In the genomic region with DNA sequence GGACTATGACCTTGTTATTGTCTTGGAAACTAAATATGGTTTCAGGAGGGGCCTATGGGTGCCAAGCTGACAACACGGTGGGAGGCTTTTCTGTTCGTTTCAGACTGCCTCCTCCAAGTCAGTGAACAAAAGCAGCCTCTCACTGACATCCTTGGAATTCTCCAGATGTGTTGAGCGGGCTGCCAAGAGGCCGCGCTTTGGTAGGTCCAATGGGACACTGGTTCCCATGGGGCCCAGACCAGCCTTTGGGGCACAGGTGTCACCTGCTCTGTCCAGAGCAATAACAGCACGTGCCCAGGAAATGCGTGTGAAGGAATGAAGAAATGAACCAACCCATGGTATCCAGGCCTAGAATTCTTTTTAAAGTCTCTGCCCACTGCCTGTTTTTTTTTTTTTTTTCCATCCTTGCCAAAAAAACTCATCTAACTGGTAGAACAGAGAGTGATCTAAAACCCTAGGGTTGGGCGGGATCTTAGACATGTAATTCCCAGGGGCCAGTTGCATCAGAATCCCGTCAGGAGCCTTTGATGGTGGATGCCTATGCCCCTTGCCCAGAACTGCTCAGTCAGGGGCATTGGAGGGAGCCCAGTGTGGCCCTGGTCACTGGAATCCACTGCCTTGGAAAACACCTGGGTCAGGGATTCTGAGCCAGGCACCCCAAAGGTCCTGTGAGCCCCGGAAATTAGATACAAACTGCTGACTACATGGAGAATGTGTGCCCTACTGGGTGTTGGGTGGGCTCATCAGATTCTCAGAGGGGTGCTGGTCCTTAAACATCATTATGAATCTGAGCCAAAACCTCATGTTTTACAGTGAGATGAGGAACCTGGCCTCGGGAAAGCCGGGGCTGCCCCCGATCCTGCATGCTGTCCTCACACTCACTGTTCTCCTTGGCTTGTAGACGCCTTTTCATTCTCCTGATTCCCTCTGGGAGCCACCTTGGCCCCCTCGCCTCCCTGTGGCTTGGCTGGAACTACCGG, we compare ENCODE assay signal across 20 cellular contexts.
DNase-seq lines count a peak whose midpoint lies in the region; FAIRE-seq and TF ChIP-seq lines count a peak whose summit lies in the region.
"Had no signal": no experiment of that assay in that cellular context is flagged by ENCODE, and none has a peak within 500 bp of the region (broad histone marks: within the 10 kb centered on the region; RNA-seq: fewer than 3 reads in every experiment).

No MANE protein-coding gene starts in this region.

- H2BK12ac ChIP-seq in neuronal stem cell (ENCODE audit: low read length), result no peak overlapping the region

- DNase-seq in epithelial cell of prostate (ENCODE audit: low read depth, low spot score), result no peak
- no peak for DNase-seq in neuronal stem cell (ENCODE audit: low spot score)
- DNase-seq in vagina (ENCODE audit: extremely low spot score in 2 of 2), result no peak
- DNase-seq in NOMO-1 treated with DMSO at 0.1 percent for 48 hours (lab: John Stamatoyannopoulos, UW; ENCODE audit: unreplicated experiment), result no peak
- no peak for DNase-seq in COLO829 (ENCODE audit: low spot score)
- no peak for DNase-seq in kidney
- DNase-seq: Calu3; CD4-positive, alpha-beta memory T cell; DMS153; HCEC 1CT; KG1; NCI-H1092; NCI-H1436; NCI-H187 treated with DMSO at 0.1 percent for 48 hours; NCI-H748 treated with DMSO at 0.1 percent for 48 hours had no signal

- no peak overlapping the region for H4K8ac ChIP-seq in neuronal stem cell (ENCODE audit: low read depth, low read length)

- H2BK15ac ChIP-seq in neuronal stem cell (ENCODE audit: low read length), result no peak overlapping the region

- no peak overlapping the region for H3K9ac ChIP-seq in neuronal stem cell (ENCODE audit: low read depth, low read length, poor library complexity)
- no peak overlapping the region for H3K9ac ChIP-seq in kidney (ENCODE audit: low read length in 2 of 2)

- no peak overlapping the region for H3K4ac ChIP-seq in neuronal stem cell (ENCODE audit: low read length)

- H2BK120ac ChIP-seq in neuronal stem cell (ENCODE audit: low read depth, low read length), result no peak overlapping the region

- FAIRE-seq in kidney (lab: Jason Lieb, UNC), result no peak
- FAIRE-seq: GM12891, GM18507, HTR-8/SVneo had no signal

- H3K4me1 ChIP-seq in HEK293 (ENCODE audit: control insufficient read depth, insufficient read depth, low read length), result no peaks in the 10 kb centered on the region
- H3K4me1 ChIP-seq in neuronal stem cell (ENCODE audit: control insufficient read depth in 2 of 2, insufficient read depth in 1 of 2, low read depth in 1 of 2, low read length in 2 of 2), result peaks cover 0 to 3% of the 10 kb centered on the region in 2 donors
- H3K4me1 ChIP-seq in vagina, result peaks cover 7% of the 10 kb centered on the region
- H3K4me1 ChIP-seq in kidney (ENCODE audit: control insufficient read depth in 1 of 2, insufficient read depth in 1 of 2, low read depth in 1 of 2, low read length in 2 of 2), result no peaks in the 10 kb centered on the region

- H3K27me3 ChIP-seq in neuronal stem cell (ENCODE audit: control insufficient read depth in 3 of 3, insufficient read depth in 3 of 3, low read depth in 1 of 3, low read length in 3 of 3), result peaks cover 0 to 14% (median 0%) of the 10 kb centered on the region in 3 experiments
- H3K27me3 ChIP-seq in vagina, result no peaks in the 10 kb centered on the region

- TF ChIP-seq CTCF in HEK293 (tag by site-specific recombination; IDR thresholded peaks at IDR 0.05) (no peak), vagina (IDR thresholded peaks at IDR 0.05) (no peak), kidney (IDR thresholded peaks at IDR 0.05; ENCODE audit: borderline replicate concordance, extremely low read depth, insufficient read depth) (no peak)

- H3K18ac ChIP-seq in neuronal stem cell (ENCODE audit: low read length), result no peak overlapping the region

- CTCF ChIA-PET in HEK293 (lab: Yijun Ruan, JAX), result interaction anchor here (0.6 to 0.8 kb wide), 2 partner anchors 86 to 366 kb away, joined by 3 read pairs; no protein-coding TSS in a partner anchor

- no peak overlapping the region for H2BK5ac ChIP-seq in neuronal stem cell (ENCODE audit: low read length)

- H3K14ac ChIP-seq in neuronal stem cell (ENCODE audit: low read length), result no peak overlapping the region

- no peak overlapping the region for H3K4me3 ChIP-seq in HEK293 (ENCODE audit: low read depth, low read length)
- H3K4me3 ChIP-seq in neuronal stem cell (ENCODE audit: low read length in 2 of 2), result no peak overlapping the region
- H3K4me3 ChIP-seq in vagina, result no peak overlapping the region
- no peak overlapping the region for H3K4me3 ChIP-seq in kidney (ENCODE audit: low read length in 2 of 2)
- H3K4me3 ChIP-seq: GM23338 had no signal

- intact Hi-C loops in vagina (cut with DNase I) (no loop called here), kidney (cut with DNase I) (no loop called here)

- H3K36me3 ChIP-seq in HEK293 (ENCODE audit: control insufficient read depth in 2 of 2, insufficient read depth in 1 of 2, low read length in 2 of 2), result no peaks in the 10 kb centered on the region
- H3K36me3 ChIP-seq in neuronal stem cell (replicated peaks in 1 of 2; ENCODE audit: control insufficient read depth in 2 of 2, insufficient read depth in 2 of 2, low read length in 2 of 2), result no peaks in the 10 kb centered on the region
- no peaks in the 10 kb centered on the region for H3K36me3 ChIP-seq in vagina
- no peaks in the 10 kb centered on the region for H3K36me3 ChIP-seq in kidney (ENCODE audit: control insufficient read depth in 1 of 2, insufficient read depth in 2 of 2, low read length in 2 of 2)

- H3K9me3 ChIP-seq in HEK293 (ENCODE audit: control insufficient read depth, insufficient read depth, low read depth, low read length), result no peaks in the 10 kb centered on the region
- no peaks in the 10 kb centered on the region for H3K9me3 ChIP-seq in neuronal stem cell (replicated peaks in 1 of 2; ENCODE audit: control insufficient read depth in 2 of 2, insufficient read depth in 1 of 2, low read depth in 1 of 2, low read length in 2 of 2)
- H3K9me3 ChIP-seq in vagina, result no peaks in the 10 kb centered on the region
- no peaks in the 10 kb centered on the region for H3K9me3 ChIP-seq in kidney (ENCODE audit: control insufficient read depth in 1 of 2, low read length in 2 of 2)

- H2AFZ ChIP-seq in neuronal stem cell (ENCODE audit: low read length), result no peak overlapping the region
- H2AFZ ChIP-seq: GM23338 had no signal

- no peak overlapping the region for H3K23ac ChIP-seq in neuronal stem cell (ENCODE audit: low read depth, low read length, poor library complexity)

- TF ChIP-seq POLR2A in vagina (IDR thresholded peaks at IDR 0.05), result no peak

- POLR2A ChIA-PET in HEK293 (lab: Yijun Ruan, JAX), result no interaction called here

- H3K4me2 ChIP-seq in neuronal stem cell (ENCODE audit: insufficient read depth, low read length, poor library complexity, severe bottlenecking), result no peak overlapping the region
- H3K4me2 ChIP-seq: GM23338 had no signal

- H3K27ac ChIP-seq in HEK293 (ENCODE audit: extremely low read depth, low read depth, low read length), result no peak overlapping the region
- peak overlapping the region; percentile 66 for H3K27ac ChIP-seq in epithelial cell of prostate
- H3K27ac ChIP-seq in neuronal stem cell (replicated peaks; ENCODE audit: low read length), result no peak overlapping the region
- H3K27ac ChIP-seq in vagina, result peak overlapping the region; percentile 39
- no peak overlapping the region for H3K27ac ChIP-seq in kidney (ENCODE audit: low read depth in 2 of 2, low read length in 2 of 2)

- H3K79me1 ChIP-seq in neuronal stem cell (ENCODE audit: low read depth, low read length), result no peaks in the 10 kb centered on the region

- H4K91ac ChIP-seq in neuronal stem cell (ENCODE audit: low read depth, low read length, poor library complexity), result no peak overlapping the region

- WGBS in neuronal stem cell (ENCODE audit: extremely low coverage in 2 of 2, insufficient read length in 2 of 2, insufficient replicate concordance in 1 of 2), 2 donors, result no CpG with 5 or more reads among the region's 16 CpGs

- peak overlapping the region; percentile 54 for H2AK5ac ChIP-seq in neuronal stem cell (ENCODE audit: low read depth, low read length)

TF ChIP-seq in HEK293, 187 proteins besides CTCF, POLR2A, EP300 and RAD21 (continues in another document):
- TF ChIP-seq, protein P1, sequence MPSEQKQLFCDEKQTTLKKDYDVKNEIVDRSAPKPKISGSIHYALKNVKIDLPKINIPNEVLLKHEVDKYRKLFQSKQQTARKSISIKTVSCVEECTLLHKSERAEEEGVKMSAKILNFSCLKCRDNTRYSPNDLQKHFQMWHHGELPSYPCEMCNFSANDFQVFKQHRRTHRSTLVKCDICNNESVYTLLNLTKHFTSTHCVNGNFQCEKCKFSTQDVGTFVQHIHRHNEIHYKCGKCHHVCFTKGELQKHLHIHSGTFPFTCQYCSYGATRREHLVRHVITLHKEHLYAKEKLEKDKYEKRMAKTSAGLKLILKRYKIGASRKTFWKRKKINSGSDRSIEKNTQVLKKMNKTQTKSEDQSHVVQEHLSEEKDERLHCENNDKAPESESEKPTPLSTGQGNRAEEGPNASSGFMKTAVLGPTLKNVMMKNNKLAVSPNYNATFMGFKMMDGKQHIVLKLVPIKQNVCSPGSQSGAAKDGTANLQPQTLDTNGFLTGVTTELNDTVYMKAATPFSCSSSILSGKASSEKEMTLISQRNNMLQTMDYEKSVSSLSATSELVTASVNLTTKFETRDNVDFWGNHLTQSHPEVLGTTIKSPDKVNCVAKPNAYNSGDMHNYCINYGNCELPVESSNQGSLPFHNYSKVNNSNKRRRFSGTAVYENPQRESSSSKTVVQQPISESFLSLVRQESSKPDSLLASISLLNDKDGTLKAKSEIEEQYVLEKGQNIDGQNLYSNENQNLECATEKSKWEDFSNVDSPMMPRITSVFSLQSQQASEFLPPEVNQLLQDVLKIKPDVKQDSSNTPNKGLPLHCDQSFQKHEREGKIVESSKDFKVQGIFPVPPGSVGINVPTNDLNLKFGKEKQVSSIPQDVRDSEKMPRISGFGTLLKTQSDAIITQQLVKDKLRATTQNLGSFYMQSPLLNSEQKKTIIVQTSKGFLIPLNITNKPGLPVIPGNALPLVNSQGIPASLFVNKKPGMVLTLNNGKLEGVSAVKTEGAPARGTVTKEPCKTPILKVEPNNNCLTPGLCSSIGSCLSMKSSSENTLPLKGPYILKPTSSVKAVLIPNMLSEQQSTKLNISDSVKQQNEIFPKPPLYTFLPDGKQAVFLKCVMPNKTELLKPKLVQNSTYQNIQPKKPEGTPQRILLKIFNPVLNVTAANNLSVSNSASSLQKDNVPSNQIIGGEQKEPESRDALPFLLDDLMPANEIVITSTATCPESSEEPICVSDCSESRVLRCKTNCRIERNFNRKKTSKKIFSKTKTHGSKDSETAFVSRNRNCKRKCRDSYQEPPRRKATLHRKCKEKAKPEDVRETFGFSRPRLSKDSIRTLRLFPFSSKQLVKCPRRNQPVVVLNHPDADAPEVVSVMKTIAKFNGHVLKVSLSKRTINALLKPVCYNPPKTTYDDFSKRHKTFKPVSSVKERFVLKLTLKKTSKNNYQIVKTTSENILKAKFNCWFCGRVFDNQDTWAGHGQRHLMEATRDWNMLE (tag by site-specific recombination; conservative IDR thresholded peaks at IDR 0.05; ENCODE audit: low read depth), result 0 out of 2 replicates have a peak, but pooled peaks have one; percentile 21
- no peak for TF ChIP-seq ZNF768 (tag by site-specific recombination; IDR thresholded peaks at IDR 0.05)

Comparison
In these comparisons a context has a peak if more than half of its experiments do, and no peak if none do; other contexts are left out.
1. H3K27ac ChIP-seq: peak in epithelial cell of prostate (single experiment) and vagina (single experiment); none in HEK293 (single experiment), neuronal stem cell (single experiment) and kidney (0 of 2).